ENCODE assay signal across 8 cellular contexts in genomic region chr4:6575503-6576240, GRCh38. TPM values are rescaled to one million over a fixed set of nuclear protein-coding genes. Genes with fewer than 3 reads are reported as not detected.
DNase-seq lines count a peak whose midpoint lies in the region; ATAC-seq and TF ChIP-seq lines count a peak whose summit lies in the region.

No MANE protein-coding gene starts in this region.

- H3K79me2 ChIP-seq in Karpas-422 (ENCODE audit: low read length): peaks cover 14% of the 10 kb centered on the region

- peak overlapping the region; percentile 100 for H3K4me3 ChIP-seq in Karpas-422 (ENCODE audit: low read length)
- peak overlapping the region; percentile 87 for H3K4me3 ChIP-seq in effector memory CD4-positive, alpha-beta T cell (ENCODE audit: insufficient read depth, low read depth, low read length, poor library complexity, severe bottlenecking)

- peaks cover 28% of the 10 kb centered on the region for H3K36me3 ChIP-seq in Karpas-422 (ENCODE audit: insufficient read depth, low read length)
- peaks cover 40% of the 10 kb centered on the region for H3K36me3 ChIP-seq in effector memory CD4-positive, alpha-beta T cell (ENCODE audit: control insufficient read depth, insufficient read depth, low read length)

- H3K9me2 ChIP-seq in Karpas-422 (replicated peaks; ENCODE audit: insufficient read depth, low read length): no peaks in the 10 kb centered on the region

- H3K9me3 Mint-ChIP-seq in CD4-positive, alpha-beta T cell: no peaks in the 10 kb centered on the region
- H3K9me3 Mint-ChIP-seq in neural crest cell: peaks cover 5% of the 10 kb centered on the region

- peak overlapping the region; percentile 100 for H3K9ac ChIP-seq in Karpas-422 (ENCODE audit: low read length)

- H3K27ac ChIP-seq in CD4-positive, alpha-beta T cell (ENCODE audit: low read depth, low read length): peak overlapping the region; percentile 74
- peak overlapping the region; percentile 53; the same call in 1 of the 2 replicates for H3K27ac ChIP-seq in Karpas-422 (ENCODE audit: low read length)
- peak overlapping the region; percentile 67 for H3K27ac ChIP-seq in effector memory CD4-positive, alpha-beta T cell (ENCODE audit: insufficient read depth, low read length, poor library complexity, severe bottlenecking)

- no peaks in the 10 kb centered on the region for H3K27me3 Mint-ChIP-seq in CD4-positive, alpha-beta T cell
- peaks cover 28% of the 10 kb centered on the region for H3K27me3 Mint-ChIP-seq in neural crest cell (ENCODE audit: low read depth)

- H3K4me2 ChIP-seq in Karpas-422 (ENCODE audit: low read depth, low read length, poor library complexity, severe bottlenecking): peak overlapping the region; percentile 88

- H2AFZ ChIP-seq in Karpas-422 (ENCODE audit: low read length): peak overlapping the region; percentile 89; the same call in 1 of the 2 replicates

- peak overlapping the region; percentile 86 for H3K4me3 Mint-ChIP-seq in CD4-positive, alpha-beta T cell
- H3K4me3 Mint-ChIP-seq in neural crest cell: peak overlapping the region; percentile 65

- intact Hi-C loops in CD4-positive, alpha-beta T cell (cut with DNase I, micrococcal nuclease): loop anchor here (2.0 to 10.0 kb wide), 8 partner anchors 67 to 1359 kb away; partner anchors contain the start of genes MRFAP1 (in 2 of the 2), AFAP1 (in 1 of the 2), BLOC1S4 (in 1 of the 2) and KIAA0232 (in 1 of the 2)

- peaks cover 17% of the 10 kb centered on the region for H3K4me1 ChIP-seq in Karpas-422 (ENCODE audit: low read length)
- H3K4me1 ChIP-seq in effector memory CD4-positive, alpha-beta T cell (ENCODE audit: control insufficient read depth, insufficient read depth, low read length, poor library complexity, severe bottlenecking): peaks cover 5% of the 10 kb centered on the region

- TF ChIP-seq CTCF in CD4-positive, alpha-beta T cell (IDR thresholded peaks at IDR 0.05): no peak
- TF ChIP-seq CTCF in neural crest cell (conservative IDR thresholded peaks at IDR 0.05): no peak

- POLR2A ChIA-PET in CD4-positive, alpha-beta T cell (lab: Charles Lee): interaction anchor here (0.7 to 3.7 kb wide), 8 partner anchors 32 to 491 kb away, joined by 3 to 28 read pairs (median 6); partner anchors contain the start of genes MRFAP1, MRFAP1L1 and TADA2B

- CTCF ChIA-PET in CD4-positive, alpha-beta T cell (lab: Charles Lee): interaction anchor here (1.5 to 1.9 kb wide), 2 partner anchors 89 to 298 kb away, joined by 3 to 6 read pairs; no protein-coding TSS in a partner anchor

- H3K9me3 ChIP-seq in CD4-positive, alpha-beta T cell (ENCODE audit: control insufficient read depth, low read length): no peaks in the 10 kb centered on the region
- no peaks in the 10 kb centered on the region for H3K9me3 ChIP-seq in Karpas-422 (ENCODE audit: low read length)
- no peaks in the 10 kb centered on the region for H3K9me3 ChIP-seq in effector memory CD4-positive, alpha-beta T cell (ENCODE audit: control insufficient read depth, low read length)

- ATAC-seq in CD4-positive, alpha-beta T cell (ENCODE audit: poor library complexity): no peak
- ATAC-seq in GM19395 (IDR thresholded peaks at IDR 0.05; ENCODE audit: unreplicated experiment): no peak

- DNase-seq in CD4-positive, alpha-beta T cell: no peak
- no peak for DNase-seq in Karpas-422
- DNase-seq in effector memory CD4-positive, alpha-beta T cell: no peak
- DNase-seq in neural crest cell (ENCODE audit: low read depth, low spot score): no peak
- DNase-seq in NCI-H1417 (lab: John Stamatoyannopoulos, UW): no peak
- no peak for DNase-seq in medulla oblongata (ENCODE audit: extremely low spot score)
- DNase-seq in EL: no peak

- no peaks in the 10 kb centered on the region for H3K27me3 ChIP-seq in CD4-positive, alpha-beta T cell (ENCODE audit: control insufficient read depth, insufficient read depth, low read length)
- no peaks in the 10 kb centered on the region for H3K27me3 ChIP-seq in Karpas-422 (ENCODE audit: low read length)
- H3K27me3 ChIP-seq in effector memory CD4-positive, alpha-beta T cell (replicated peaks; ENCODE audit: control insufficient read depth, insufficient read depth, low read length, poor library complexity, severe bottlenecking): no peaks in the 10 kb centered on the region

- peak overlapping the region; percentile 79 for H3K27ac Mint-ChIP-seq in CD4-positive, alpha-beta T cell
- H3K27ac Mint-ChIP-seq in neural crest cell (ENCODE audit: unreplicated experiment): no peak overlapping the region

- H3K36me3 Mint-ChIP-seq in CD4-positive, alpha-beta T cell (ENCODE audit: low read depth): peaks cover 40% of the 10 kb centered on the region
- peaks cover 16% of the 10 kb centered on the region for H3K36me3 Mint-ChIP-seq in neural crest cell (ENCODE audit: low read depth)

- peaks cover 4% of the 10 kb centered on the region for H3K4me1 Mint-ChIP-seq in CD4-positive, alpha-beta T cell (ENCODE audit: low read depth)
- no peaks in the 10 kb centered on the region for H3K4me1 Mint-ChIP-seq in neural crest cell

- H4K20me1 ChIP-seq in Karpas-422 (ENCODE audit: insufficient read depth, low read depth, low read length): no peaks in the 10 kb centered on the region

RNA-seq across cellular contexts. Expression of gene MAN2B2, which starts 0.7 kb away (rescaled TPM):
- total RNA-seq in CD4-positive, alpha-beta T cell: 10 to 100 TPM; 25.9 to 28.5 TPM
- 20.1 and 29.4 TPM in 2 replicates for total RNA-seq in Karpas-422 (2014; rRNA removed; shearing (Covaris generic); ENCODE audit: low replicate concordance)
- total RNA-seq in neural crest cell: 9.4 and 9.8 TPM in 2 replicates
